In the genomic region with DNA sequence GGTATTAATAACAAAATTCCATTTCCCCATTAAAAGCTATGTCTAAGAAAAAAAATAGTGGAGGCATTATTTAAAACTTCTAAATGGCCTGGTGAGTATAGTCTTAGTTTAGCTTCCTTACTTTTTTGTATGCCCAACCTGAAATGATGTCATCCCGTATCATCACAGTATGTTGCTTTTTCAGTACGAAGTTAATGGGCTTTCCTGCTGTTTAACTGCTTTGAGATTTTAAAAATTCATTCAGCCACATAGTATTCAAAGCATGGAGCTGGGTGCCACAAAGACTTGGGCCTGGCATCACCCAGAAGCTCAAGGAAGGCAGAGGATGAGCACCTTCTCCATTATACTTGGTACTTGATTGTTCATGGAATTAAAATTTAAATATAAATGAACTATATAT, we compare ENCODE assay signal across 16 cellular contexts. TPM values are rescaled to one million over a fixed set of nuclear protein-coding genes. Genes with fewer than 3 reads are reported as not detected.
DNase-seq lines count a peak whose midpoint lies in the region; ATAC-seq, FAIRE-seq and TF ChIP-seq lines count a peak whose summit lies in the region.
"Had no signal": no experiment of that assay in that cellular context is flagged by ENCODE, and none has a peak within 500 bp of the region (broad histone marks: within the 10 kb centered on the region; RNA-seq: fewer than 3 reads in every experiment).

No MANE protein-coding gene starts in this region.

- no peak for TF ChIP-seq POLR2A in lower leg skin (IDR thresholded peaks at IDR 0.05)

- WGBS in lower leg skin, 2 donors: 74 to 75% methylated on average over 2 of the region's 2 CpGs

- no peak overlapping the region for H3K4me3 ChIP-seq in fibroblast of mammary gland (ENCODE audit: control insufficient read depth, low read depth, low read length)
- H3K4me3 ChIP-seq in lower leg skin (ENCODE audit: low read depth, poor library complexity, severe bottlenecking): no peak overlapping the region
- H3K4me3 ChIP-seq: HAP-1 had no signal

- intact Hi-C loops in lower leg skin (cut with DNase I; ENCODE audit: low total_unique reads): no loop called here

- FAIRE-seq in RCC 7860 (lab: Jason Lieb, UNC) (no peak), urothelium cell line (lab: Jason Lieb, UNC) (no peak)

- peak; percentile 36 for DNase-seq in A172 (ENCODE audit: low spot score)
- DNase-seq in ELR (ENCODE audit: low read depth): peak; percentile 39
- peak; percentile 11 for DNase-seq in RCC 7860 (ENCODE audit: low spot score)
- DNase-seq in fibroblast of mammary gland (ENCODE audit: low read depth): peak; percentile 24
- no peak for DNase-seq in lower leg skin (ENCODE audit: low spot score in 2 of 2)
- no peak for DNase-seq in urothelium cell line (ENCODE audit: low spot score)
- no peak for DNase-seq in activated CD4-positive, CD25-positive, alpha-beta regulatory T cell treated with anti-CD3 and anti-CD28 coated beads, Interleukin-2, amount 50 U/mL, for 72 hours
- DNase-seq: AML-193, MM.1S, NCI-H1105, NCI-H1694 treated with DMSO at 0.1 percent for 48 hours, NCI-H446, NCI-H69, SHP77 treated with DMSO at 0.1 percent for 48 hours had no signal

- no peak for TF ChIP-seq CTCF in fibroblast of mammary gland (conservative IDR thresholded peaks at IDR 0.05; ENCODE audit: control insufficient read depth, insufficient read depth, low read depth, low read length)
- no peak for TF ChIP-seq CTCF in lower leg skin (IDR thresholded peaks at IDR 0.05)

- no peak for ATAC-seq in GM19467 (IDR thresholded peaks at IDR 0.05; ENCODE audit: unreplicated experiment)

RNA-seq across cellular contexts. Expression of a gene that starts 7.4 kb away (rescaled TPM):
- total RNA-seq in A172 (2014; rRNA removed; shearing (Covaris generic)): 0.59 and 0.79 TPM in 2 replicates
- total RNA-seq in lower leg skin: 1 to 10 TPM in 3 of 4 donors, under 1 TPM in 1; 0.55 to 1.8 (median 1.2) TPM

Comparison
In these comparisons a context has a peak if more than half of its experiments do, and no peak if none do; other contexts are left out.
1. DNase-seq: peak in A172 (single experiment), ELR (single experiment), RCC 7860 (single experiment) and fibroblast of mammary gland (single experiment); none in lower leg skin (0 of 2), urothelium cell line (single experiment) and activated CD4-positive, CD25-positive, alpha-beta regulatory T cell treated with anti-CD3 and anti-CD28 coated beads, Interleukin-2, amount 50 U/mL, for 72 hours (single experiment).